In the genomic region with DNA sequence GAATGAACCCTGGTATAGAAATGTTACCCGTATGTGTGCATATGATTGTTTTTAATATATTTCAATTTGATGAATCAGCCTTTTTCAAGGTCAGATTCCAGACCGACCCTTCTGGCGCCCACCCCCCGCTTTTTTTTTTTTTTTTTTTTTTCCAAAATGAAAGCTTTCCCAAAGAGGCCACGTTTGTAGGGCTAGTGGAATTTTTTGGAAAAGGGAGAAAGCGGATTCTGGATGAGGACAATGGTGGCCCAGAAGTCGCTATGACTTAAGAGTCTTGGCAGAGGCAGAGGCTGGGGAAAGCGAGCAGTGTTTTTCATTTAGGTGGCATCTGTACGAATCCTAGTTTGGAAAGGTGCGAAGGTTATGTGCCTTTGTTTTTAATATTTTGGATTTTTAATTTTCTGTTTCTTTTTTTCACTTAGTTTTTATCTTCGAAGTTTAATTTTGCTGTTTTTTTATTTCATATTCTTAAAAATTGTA, we compare ENCODE assay signal across 1 cellular context.
TF ChIP-seq lines count a peak whose summit lies in the region.

No MANE protein-coding gene starts in this region.

TF ChIP-seq in endothelial cell of umbilical vein, 7 proteins besides CTCF, POLR2A, EP300 and RAD21 (continued from another document):
- TF ChIP-seq MYC (IDR thresholded peaks at IDR 0.05; ENCODE audit: low read depth, low read length) (no peak), FOS (IDR thresholded peaks at IDR 0.05; ENCODE audit: borderline replicate concordance, insufficient read depth, low read length) (no peak), POLR2AphosphoS5 (IDR thresholded peaks at IDR 0.05; ENCODE audit: insufficient read depth, low read depth, low read length) (no peak)
